In genomic region chr22:39173050-39173706, GRCh38 we compare ENCODE assay signal across 10 cellular contexts. TPM values are rescaled to one million over a fixed set of nuclear protein-coding genes. Genes with fewer than 3 reads are reported as not detected.
A peak's percentile ranks its signal among the peaks of the same experiment; 100 is the strongest.
DNase-seq lines count a peak whose midpoint lies in the region; TF ChIP-seq lines count a peak whose summit lies in the region.
"Had no signal": no experiment of that assay in that cellular context is flagged by ENCODE, and none has a peak within 500 bp of the region (broad histone marks: within the 10 kb centered on the region; RNA-seq: fewer than 3 reads in every experiment).

No MANE protein-coding gene starts in this region.

- peaks cover 9% of the 10 kb centered on the region for H3K27me3 Mint-ChIP-seq in activated CD4-positive, alpha-beta T cell treated with anti-CD3 and anti-CD28 coated beads, Interleukin-2, amount 10 ng/mL, durations not matched to agents 24 days and 14 days

- H3K27me3 ChIP-seq in muscle layer of colon (ENCODE audit: control insufficient read depth in 1 of 2, insufficient read depth in 2 of 2, low read length in 2 of 2), result no peaks in the 10 kb centered on the region

- no peak overlapping the region for H3K9ac ChIP-seq in muscle layer of colon (ENCODE audit: low read length)

- H3K27ac ChIP-seq in caudate nucleus (ENCODE audit: low read depth, low read length), result peak overlapping the region; percentile 62
- peak overlapping the region; percentile 3 for H3K27ac ChIP-seq in muscle layer of colon (ENCODE audit: low read depth, low read length)
- H3K27ac ChIP-seq in substantia nigra (ENCODE audit: low read depth, low read length, poor library complexity, severe bottlenecking), result peak overlapping the region; percentile 27

- H3K4me1 Mint-ChIP-seq in activated CD4-positive, alpha-beta T cell treated with anti-CD3 and anti-CD28 coated beads, Interleukin-2, amount 10 ng/mL, durations not matched to agents 24 days and 14 days, result peaks cover 36% of the 10 kb centered on the region

- peak overlapping the region; percentile 17 for H3K27ac Mint-ChIP-seq in activated CD4-positive, alpha-beta T cell treated with anti-CD3 and anti-CD28 coated beads, Interleukin-2, amount 10 ng/mL, durations not matched to agents 24 days and 14 days

- no peaks in the 10 kb centered on the region for H3K36me3 ChIP-seq in muscle layer of colon (ENCODE audit: insufficient read depth, low read length)

- H3K36me3 Mint-ChIP-seq in activated CD4-positive, alpha-beta T cell treated with anti-CD3 and anti-CD28 coated beads, Interleukin-2, amount 10 ng/mL, durations not matched to agents 24 days and 14 days (ENCODE audit: low read depth), result no peaks in the 10 kb centered on the region

- H3K4me3 ChIP-seq in muscle layer of colon (ENCODE audit: low read depth in 1 of 2, low read length in 2 of 2), result no peak overlapping the region

- TF ChIP-seq CTCF in GM20000 (IDR thresholded peaks at IDR 0.05; ENCODE audit: extremely low read depth, missing control alignments), result no peak

- no peaks in the 10 kb centered on the region for H3K9me3 Mint-ChIP-seq in activated CD4-positive, alpha-beta T cell treated with anti-CD3 and anti-CD28 coated beads, Interleukin-2, amount 10 ng/mL, durations not matched to agents 24 days and 14 days

- no peak overlapping the region for H3K4me3 Mint-ChIP-seq in activated CD4-positive, alpha-beta T cell treated with anti-CD3 and anti-CD28 coated beads, Interleukin-2, amount 10 ng/mL, durations not matched to agents 24 days and 14 days

- intact Hi-C loops in activated CD4-positive, alpha-beta T cell treated with anti-CD3 and anti-CD28 coated beads, Interleukin-2, amount 10 ng/mL, durations not matched to agents 24 days and 14 days (cut with micrococcal nuclease), result loop anchor here (5.0 kb wide), 1 partner anchor 64 kb away; no protein-coding TSS in a partner anchor

- DNase-seq in activated CD4-positive, alpha-beta T cell treated with anti-CD3 and anti-CD28 coated beads, Interleukin-2, amount 10 ng/mL, durations not matched to agents 24 days and 14 days, result peak; percentile 55
- no peak for DNase-seq in activated CD4-positive, alpha-beta T cell treated with anti-CD3 and anti-CD28 coated beads, Interleukin-2, amount 50 U/mL, for 4 hours
- no peak for DNase-seq in caudate nucleus (lab: John Stamatoyannopoulos, UW)
- DNase-seq in substantia nigra (lab: John Stamatoyannopoulos, UW), result no peak
- no peak for DNase-seq in COR-L47 (lab: John Stamatoyannopoulos, UW)
- no peak for DNase-seq in HPDE6-E6E7 (ENCODE audit: extremely low spot score)
- DNase-seq in GM20000 (ENCODE audit: low spot score), result no peak
- DNase-seq: 8988T, NCI-H2171 treated with DMSO at 0.1 percent for 48 hours had no signal

- H3K9me3 ChIP-seq in muscle layer of colon (ENCODE audit: low read length), result no peaks in the 10 kb centered on the region

- peaks cover 46% of the 10 kb centered on the region for H3K4me1 ChIP-seq in muscle layer of colon (ENCODE audit: insufficient read depth, low read length)

RNA-seq across cellular contexts. Expression of gene CBX7, which starts 20.7 kb away (rescaled TPM):
- total RNA-seq in activated CD4-positive, alpha-beta T cell treated with anti-CD3 and anti-CD28 coated beads, Interleukin-2, amount 10 ng/mL, durations not matched to agents 24 days and 14 days, result 10.8 and 11.6 TPM in 2 replicates

Comparison
In these comparisons a context has a peak if more than half of its experiments do, and no peak if none do; other contexts are left out.
1. H3K27ac ChIP-seq: peak in every context shown above with its lines; median percentile 62 in caudate nucleus; 27 in substantia nigra; 3 in muscle layer of colon.